In the genomic region with DNA sequence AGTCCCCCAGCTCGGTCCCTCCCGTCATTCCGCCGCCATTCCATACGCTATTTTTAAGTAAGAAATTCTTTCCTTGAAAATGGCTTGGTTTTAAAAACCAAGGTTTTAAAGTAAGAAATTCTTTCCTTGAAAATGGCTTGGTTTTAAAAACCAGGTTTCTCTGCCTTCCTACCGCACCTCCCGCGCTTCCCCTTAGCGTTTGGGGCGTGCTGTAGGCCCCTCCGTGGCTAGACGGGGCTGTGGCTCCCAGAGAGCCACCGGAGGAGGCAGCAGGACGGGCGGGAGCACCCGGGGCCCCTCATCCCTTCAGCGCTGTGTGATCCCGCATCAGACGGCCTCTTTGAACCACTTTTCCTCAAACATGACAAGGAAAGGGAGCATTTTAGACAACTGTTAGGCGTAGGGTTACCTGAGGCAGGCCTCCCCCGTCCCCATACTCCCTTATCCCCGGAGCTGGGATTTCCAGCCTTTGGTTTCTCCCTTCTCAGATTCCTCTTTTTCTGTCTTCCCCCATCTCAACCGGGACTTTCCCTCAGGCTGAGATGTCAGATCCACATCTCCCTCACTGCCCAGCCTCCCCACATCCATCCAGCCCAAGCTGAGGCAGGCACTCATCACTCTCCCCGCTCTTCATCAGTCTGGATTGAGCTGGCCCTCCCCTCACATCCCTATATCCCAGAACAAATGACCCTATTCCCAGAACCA, we compare ENCODE assay signal across 8 cellular contexts. TPM values are rescaled to one million over a fixed set of nuclear protein-coding genes. Genes with fewer than 3 reads are reported as not detected.
A peak's percentile ranks its signal among the peaks of the same experiment; 100 is the strongest.
DNase-seq lines count a peak whose midpoint lies in the region; ATAC-seq and TF ChIP-seq lines count a peak whose summit lies in the region.

No MANE protein-coding gene starts in this region.

- POLR2A ChIA-PET in CD4-positive, alpha-beta T cell (lab: Charles Lee), result interaction anchor here (1.3 to 1.6 kb wide), 2 partner anchors 67 to 166 kb away, joined by 3 to 7 read pairs; no protein-coding TSS in a partner anchor

- H3K4me3 Mint-ChIP-seq in CD4-positive, alpha-beta T cell, result peak overlapping the region; percentile 96
- peak overlapping the region; percentile 78 for H3K4me3 Mint-ChIP-seq in endothelial cell (ENCODE audit: unreplicated experiment)

- TF ChIP-seq CTCF in CD4-positive, alpha-beta T cell (IDR thresholded peaks at IDR 0.05), result no peak
- no peak for TF ChIP-seq CTCF in endothelial cell (IDR thresholded peaks at IDR 0.05; ENCODE audit: unreplicated experiment)

- peak overlapping the region; percentile 73 for H3K27ac Mint-ChIP-seq in CD4-positive, alpha-beta T cell
- H3K27ac Mint-ChIP-seq in endothelial cell (ENCODE audit: unreplicated experiment), result peak overlapping the region; percentile 85

- peak overlapping the region; percentile 72 for H3K4me3 ChIP-seq in neuron (ENCODE audit: low read length)

- peaks cover 4% of the 10 kb centered on the region for H3K27me3 Mint-ChIP-seq in CD4-positive, alpha-beta T cell
- H3K27me3 Mint-ChIP-seq in endothelial cell (ENCODE audit: unreplicated experiment), result peaks cover 6% of the 10 kb centered on the region

- H3K36me3 Mint-ChIP-seq in CD4-positive, alpha-beta T cell (ENCODE audit: low read depth), result peaks cover 7% of the 10 kb centered on the region
- peaks cover 3% of the 10 kb centered on the region for H3K36me3 Mint-ChIP-seq in endothelial cell (ENCODE audit: low read depth, unreplicated experiment)

- H3K9me3 Mint-ChIP-seq in CD4-positive, alpha-beta T cell, result no peaks in the 10 kb centered on the region
- H3K9me3 Mint-ChIP-seq in endothelial cell (ENCODE audit: unreplicated experiment), result no peaks in the 10 kb centered on the region

- CTCF ChIA-PET in CD4-positive, alpha-beta T cell (lab: Charles Lee), result interaction anchor here (1.0 to 1.9 kb wide), 3 partner anchors 15 to 72 kb away, joined by 3 to 10 read pairs (median 6); no protein-coding TSS in a partner anchor

- H2AFZ ChIP-seq in neuron (ENCODE audit: low read depth, low read length), result peak overlapping the region; percentile 99

- peaks cover 38% of the 10 kb centered on the region for H3K4me1 Mint-ChIP-seq in CD4-positive, alpha-beta T cell (ENCODE audit: low read depth)
- H3K4me1 Mint-ChIP-seq in endothelial cell (ENCODE audit: unreplicated experiment), result peaks cover 13% of the 10 kb centered on the region

- H3K36me3 ChIP-seq in neuron (ENCODE audit: insufficient read depth, low read length), result no peaks in the 10 kb centered on the region

- no peaks in the 10 kb centered on the region for H3K27me3 ChIP-seq in CD4-positive, alpha-beta T cell (ENCODE audit: control insufficient read depth, insufficient read depth, low read length)
- no peaks in the 10 kb centered on the region for H3K27me3 ChIP-seq in neuron (ENCODE audit: insufficient read depth, low read length)

- intact Hi-C loops in CD4-positive, alpha-beta T cell (cut with DNase I, micrococcal nuclease), result loop anchor here (2.0 to 10.0 kb wide), 8 partner anchors 64 to 793 kb away; a partner anchor contains a TSS

- ATAC-seq in CD4-positive, alpha-beta T cell (ENCODE audit: poor library complexity), result no peak
- ATAC-seq in GM21526 (IDR thresholded peaks at IDR 0.05; ENCODE audit: low FRiP score, unreplicated experiment) (no peak), GM21723 (IDR thresholded peaks at IDR 0.05; ENCODE audit: unreplicated experiment) (no peak), GM18498 (IDR thresholded peaks at IDR 0.05; ENCODE audit: unreplicated experiment) (no peak)

- no peak for DNase-seq in CD4-positive, alpha-beta T cell
- DNase-seq in NCI-H69 (lab: John Stamatoyannopoulos, UW) (peak; percentile 50), endothelial cell (ENCODE audit: low spot score) (peak; percentile 16), NCI-H510A treated with DMSO at 0.1 percent for 48 hours (lab: John Stamatoyannopoulos, UW) (no peak)

- H3K9me3 ChIP-seq in CD4-positive, alpha-beta T cell (ENCODE audit: control insufficient read depth, low read length), result no peaks in the 10 kb centered on the region
- H3K9me3 ChIP-seq in neuron (ENCODE audit: low read length), result no peaks in the 10 kb centered on the region

- peaks cover 24% of the 10 kb centered on the region for H3K4me1 ChIP-seq in neuron (ENCODE audit: insufficient read depth, low read length)

- H3K27ac ChIP-seq in CD4-positive, alpha-beta T cell (ENCODE audit: low read depth, low read length), result peak overlapping the region; percentile 72

RNA-seq across cellular contexts. Expression of a gene that starts 0.5 kb away (rescaled TPM):
- total RNA-seq in CD4-positive, alpha-beta T cell, result 1 to 10 TPM; 4.2 to 5.7 TPM
- total RNA-seq in endothelial cell (ENCODE audit: unreplicated experiment), result 9.0 TPM

Comparison
In these comparisons a context has a peak if more than half of its experiments do, and no peak if none do; other contexts are left out.
1. DNase-seq: peak in NCI-H69 (single experiment) and endothelial cell (single experiment); none in CD4-positive, alpha-beta T cell (0 of 10) and NCI-H510A treated with DMSO at 0.1 percent for 48 hours (single experiment).